In genomic region chr21:16419188-16419874, GRCh38 we compare ENCODE assay signal across 1 cellular context.
TF ChIP-seq lines count a peak whose summit lies in the region.

No MANE protein-coding gene starts in this region.

TF ChIP-seq in SK-N-SH, 30 proteins besides CTCF, POLR2A, EP300 and RAD21 (continued from another document):
- TF ChIP-seq, protein P1, sequence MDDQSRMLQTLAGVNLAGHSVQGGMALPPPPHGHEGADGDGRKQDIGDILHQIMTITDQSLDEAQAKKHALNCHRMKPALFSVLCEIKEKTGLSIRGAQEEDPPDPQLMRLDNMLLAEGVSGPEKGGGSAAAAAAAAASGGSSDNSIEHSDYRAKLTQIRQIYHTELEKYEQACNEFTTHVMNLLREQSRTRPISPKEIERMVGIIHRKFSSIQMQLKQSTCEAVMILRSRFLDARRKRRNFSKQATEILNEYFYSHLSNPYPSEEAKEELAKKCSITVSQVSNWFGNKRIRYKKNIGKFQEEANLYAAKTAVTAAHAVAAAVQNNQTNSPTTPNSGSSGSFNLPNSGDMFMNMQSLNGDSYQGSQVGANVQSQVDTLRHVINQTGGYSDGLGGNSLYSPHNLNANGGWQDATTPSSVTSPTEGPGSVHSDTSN (IDR thresholded peaks at IDR 0.05) = no peak
- no peak for TF ChIP-seq TAF1 (IDR thresholded peaks at IDR 0.05; ENCODE audit: borderline replicate concordance, low read depth, low read length)
- no peak for TF ChIP-seq FOXM1 (IDR thresholded peaks at IDR 0.05; ENCODE audit: low read depth)
- TF ChIP-seq GATA2 (CRISPR knock-in tag; IDR thresholded peaks at IDR 0.05) = no peak
- peak; percentile 60 for TF ChIP-seq CHD2 (IDR thresholded peaks at IDR 0.05; ENCODE audit: low read length, partially characterized antibody)
- no peak for TF ChIP-seq JUND (IDR thresholded peaks at IDR 0.05)
- no peak for TF ChIP-seq POLR2AphosphoS5 (IDR thresholded peaks at IDR 0.05; ENCODE audit: low read depth, low read length)
- TF ChIP-seq FOXJ3 (CRISPR knock-in tag; IDR thresholded peaks at IDR 0.05) = 0 out of 2 replicates have a peak, but pooled peaks have one; percentile 56
- TF ChIP-seq RFX5 (IDR thresholded peaks at IDR 0.05; ENCODE audit: low read length) = peak; percentile 46; the same call in 1 of the 2 replicates
- TF ChIP-seq, protein P2, sequence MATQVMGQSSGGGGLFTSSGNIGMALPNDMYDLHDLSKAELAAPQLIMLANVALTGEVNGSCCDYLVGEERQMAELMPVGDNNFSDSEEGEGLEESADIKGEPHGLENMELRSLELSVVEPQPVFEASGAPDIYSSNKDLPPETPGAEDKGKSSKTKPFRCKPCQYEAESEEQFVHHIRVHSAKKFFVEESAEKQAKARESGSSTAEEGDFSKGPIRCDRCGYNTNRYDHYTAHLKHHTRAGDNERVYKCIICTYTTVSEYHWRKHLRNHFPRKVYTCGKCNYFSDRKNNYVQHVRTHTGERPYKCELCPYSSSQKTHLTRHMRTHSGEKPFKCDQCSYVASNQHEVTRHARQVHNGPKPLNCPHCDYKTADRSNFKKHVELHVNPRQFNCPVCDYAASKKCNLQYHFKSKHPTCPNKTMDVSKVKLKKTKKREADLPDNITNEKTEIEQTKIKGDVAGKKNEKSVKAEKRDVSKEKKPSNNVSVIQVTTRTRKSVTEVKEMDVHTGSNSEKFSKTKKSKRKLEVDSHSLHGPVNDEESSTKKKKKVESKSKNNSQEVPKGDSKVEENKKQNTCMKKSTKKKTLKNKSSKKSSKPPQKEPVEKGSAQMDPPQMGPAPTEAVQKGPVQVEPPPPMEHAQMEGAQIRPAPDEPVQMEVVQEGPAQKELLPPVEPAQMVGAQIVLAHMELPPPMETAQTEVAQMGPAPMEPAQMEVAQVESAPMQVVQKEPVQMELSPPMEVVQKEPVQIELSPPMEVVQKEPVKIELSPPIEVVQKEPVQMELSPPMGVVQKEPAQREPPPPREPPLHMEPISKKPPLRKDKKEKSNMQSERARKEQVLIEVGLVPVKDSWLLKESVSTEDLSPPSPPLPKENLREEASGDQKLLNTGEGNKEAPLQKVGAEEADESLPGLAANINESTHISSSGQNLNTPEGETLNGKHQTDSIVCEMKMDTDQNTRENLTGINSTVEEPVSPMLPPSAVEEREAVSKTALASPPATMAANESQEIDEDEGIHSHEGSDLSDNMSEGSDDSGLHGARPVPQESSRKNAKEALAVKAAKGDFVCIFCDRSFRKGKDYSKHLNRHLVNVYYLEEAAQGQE (IDR thresholded peaks at IDR 0.05; ENCODE audit: low read depth, low read length) = no peak
